8 cellular contexts compared by ENCODE assay signal in the genomic region with DNA sequence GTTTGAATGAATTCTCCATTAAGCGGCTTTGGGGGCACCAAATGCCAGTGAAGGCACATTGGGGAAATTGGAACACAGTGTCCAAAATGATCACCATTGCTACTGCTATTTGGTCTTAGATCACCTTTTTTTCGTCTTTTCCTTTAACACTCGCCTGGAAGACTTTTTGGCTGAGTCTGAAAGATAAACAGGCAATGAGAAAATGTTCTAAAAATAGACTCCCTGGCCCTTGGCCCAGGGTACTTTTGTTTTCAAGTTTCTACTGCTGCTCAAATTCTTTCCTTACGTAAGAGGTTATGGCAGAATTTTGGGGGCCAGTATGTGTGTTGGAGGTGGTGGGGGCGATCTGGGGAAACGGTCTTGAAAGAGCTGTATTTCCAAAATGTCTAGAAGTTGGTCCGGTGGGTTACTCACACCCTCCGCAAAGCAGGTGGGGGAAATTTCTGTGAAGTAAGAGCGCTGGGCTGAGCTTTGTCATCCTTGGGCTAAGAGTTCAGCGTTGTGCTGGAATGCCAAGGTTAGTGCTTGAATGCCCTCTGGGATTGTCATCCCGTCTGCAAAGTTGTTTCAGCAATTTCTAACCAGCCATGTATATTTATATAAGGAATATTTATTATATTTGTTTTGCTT. TPM values are rescaled to one million over a fixed set of nuclear protein-coding genes. Genes with fewer than 3 reads are reported as not detected.
DNase-seq lines count a peak whose midpoint lies in the region; ATAC-seq and TF ChIP-seq lines count a peak whose summit lies in the region.

No MANE protein-coding gene starts in this region.

- H3K36me3 ChIP-seq in psoas muscle (ENCODE audit: insufficient read depth in 1 of 2, low read depth in 1 of 2): peaks cover 0 to 3% of the 10 kb centered on the region in 2 donors

- peak overlapping the region; percentile 89 for H3K4me3 ChIP-seq in psoas muscle

- H3K27ac Mint-ChIP-seq in activated T-cell treated with anti-CD3 and anti-CD28 coated beads, Interleukin-2, amount 50 U/mL, for 72 hours: peak overlapping the region; percentile 98
- no peak overlapping the region for H3K27ac Mint-ChIP-seq in glutamatergic neuron (ENCODE audit: unreplicated experiment)

- WGBS in psoas muscle, 3 donors: 0 to 2% (median 1%) methylated on average over 11 of the region's 11 CpGs

- H3K4me3 Mint-ChIP-seq in activated T-cell treated with anti-CD3 and anti-CD28 coated beads, Interleukin-2, amount 50 U/mL, for 72 hours: peak overlapping the region; percentile 92 to 96
- H3K4me3 Mint-ChIP-seq in glutamatergic neuron (ENCODE audit: unreplicated experiment): peak overlapping the region; percentile 98

- peak; percentile 6 for DNase-seq in NCI-H2196 (lab: John Stamatoyannopoulos, UW; ENCODE audit: unreplicated experiment)
- DNase-seq in NCI-H2196 treated with DMSO at 0.1 percent for 48 hours (lab: John Stamatoyannopoulos, UW; ENCODE audit: unreplicated experiment): no peak
- no peak for DNase-seq in activated T-cell treated with anti-CD3 and anti-CD28 coated beads, Interleukin-2, amount 50 U/mL, for 72 hours
- DNase-seq in glutamatergic neuron: no peak
- DNase-seq in psoas muscle: no peak
- DNase-seq in AG08396 (ENCODE audit: low spot score): no peak

- H3K27me3 ChIP-seq in psoas muscle (ENCODE audit: insufficient read depth in 3 of 3, low read length in 2 of 3): no peaks in the 10 kb centered on the region

- H3K4me1 Mint-ChIP-seq in activated T-cell treated with anti-CD3 and anti-CD28 coated beads, Interleukin-2, amount 50 U/mL, for 72 hours (ENCODE audit: low read depth): peaks cover 41% of the 10 kb centered on the region
- peaks cover 19% of the 10 kb centered on the region for H3K4me1 Mint-ChIP-seq in glutamatergic neuron (ENCODE audit: low read depth, unreplicated experiment)

- H3K36me3 Mint-ChIP-seq in activated T-cell treated with anti-CD3 and anti-CD28 coated beads, Interleukin-2, amount 50 U/mL, for 72 hours (ENCODE audit: insufficient read depth in 2 of 2): peaks cover 9% of the 10 kb centered on the region in 2 donors
- no peaks in the 10 kb centered on the region for H3K36me3 Mint-ChIP-seq in glutamatergic neuron (ENCODE audit: unreplicated experiment)

- H3K9me3 ChIP-seq in psoas muscle: no peaks in the 10 kb centered on the region

- H3K4me1 ChIP-seq in psoas muscle: peaks cover 42% of the 10 kb centered on the region

- intact Hi-C loops in psoas muscle (cut with DNase I): no loop called here

- peaks cover 5% of the 10 kb centered on the region for H3K27me3 Mint-ChIP-seq in activated T-cell treated with anti-CD3 and anti-CD28 coated beads, Interleukin-2, amount 50 U/mL, for 72 hours (ENCODE audit: low read depth)
- H3K27me3 Mint-ChIP-seq in glutamatergic neuron (ENCODE audit: unreplicated experiment): peaks cover 6% of the 10 kb centered on the region

- TF ChIP-seq CTCF in glutamatergic neuron (IDR thresholded peaks at IDR 0.05; ENCODE audit: partially characterized antibody, unreplicated experiment) (no peak), psoas muscle (IDR thresholded peaks at IDR 0.05) (no peak)

- no peaks in the 10 kb centered on the region for H3K9me3 Mint-ChIP-seq in activated T-cell treated with anti-CD3 and anti-CD28 coated beads, Interleukin-2, amount 50 U/mL, for 72 hours
- H3K9me3 Mint-ChIP-seq in glutamatergic neuron (ENCODE audit: unreplicated experiment): peaks cover 7% of the 10 kb centered on the region

- no peak for ATAC-seq in activated T-cell treated with anti-CD3 and anti-CD28 coated beads, Interleukin-2, amount 50 U/mL, for 72 hours (replicated peaks in 1 of 2)
- ATAC-seq in psoas muscle (peak; percentile 61 to 77 (median 74)), HG02588 (IDR thresholded peaks at IDR 0.05; ENCODE audit: unreplicated experiment) (no peak), HG03442 (IDR thresholded peaks at IDR 0.05; ENCODE audit: unreplicated experiment) (no peak)

- H3K27ac ChIP-seq in psoas muscle: peak overlapping the region; percentile 97

RNA-seq across cellular contexts. Expression of gene ITPRIP, which starts 1.3 kb away (rescaled TPM):
- total RNA-seq in activated T-cell treated with anti-CD3 and anti-CD28 coated beads, Interleukin-2, amount 50 U/mL, for 72 hours: 10 to 100 TPM; 27.8 to 29.7 TPM
- 19.8 TPM for total RNA-seq in glutamatergic neuron (ENCODE audit: unreplicated experiment)
- 10 to 100 TPM in 1 of 4 donors, 1 to 10 TPM in 3; 7.2 to 25.6 (median 8.6) TPM for total RNA-seq in psoas muscle
- polyA plus RNA-seq in psoas muscle: 100 to 1,000 TPM in 1 of 3 donors, 10 to 100 TPM in 1, 1 to 10 TPM in 1; 6.2 to 118 (median 12.3) TPM

RNA-seq across cellular contexts. Expression of gene CFAP58, which starts 14.0 kb away (rescaled TPM):
- 1 to 10 TPM in 1 of 2 donors, under 1 TPM in 1; 0.72 to 1.1 TPM for total RNA-seq in activated T-cell treated with anti-CD3 and anti-CD28 coated beads, Interleukin-2, amount 50 U/mL, for 72 hours
- total RNA-seq in glutamatergic neuron (ENCODE audit: unreplicated experiment) (2.2 TPM), psoas muscle (under 1 TPM; 0.21 to 0.74 (median 0.56) TPM)
- polyA plus RNA-seq in psoas muscle: 1 to 10 TPM in 1 of 3 donors, under 1 TPM in 2; 0.04 to 1.4 (median 0.07) TPM

Comparison
In these comparisons a context has a peak if more than half of its experiments do, and no peak if none do; other contexts are left out.
1. ATAC-seq: peak in psoas muscle (4 of 4); none in activated T-cell treated with anti-CD3 and anti-CD28 coated beads, Interleukin-2, amount 50 U/mL, for 72 hours (0 of 2), HG02588 (single experiment) and HG03442 (single experiment).